In the genomic region with DNA sequence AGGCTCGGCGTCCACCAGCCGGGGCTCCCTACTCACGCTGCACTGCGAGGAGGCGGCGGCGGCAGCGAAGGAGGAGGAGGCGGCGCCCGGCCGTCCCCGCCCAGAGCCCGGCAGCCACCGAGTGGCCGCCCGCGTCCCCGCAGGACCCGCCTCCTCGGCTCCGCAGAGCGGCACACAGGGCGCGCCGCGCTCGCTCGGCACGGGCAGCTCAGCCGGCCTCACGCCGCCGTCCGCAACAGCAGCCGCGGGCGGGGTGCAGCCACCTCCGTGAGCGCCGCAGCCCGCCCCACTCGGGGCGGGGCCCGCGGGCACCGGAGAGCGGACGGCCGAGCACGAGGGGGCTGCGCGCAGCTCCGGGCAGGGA, we compare ENCODE assay signal across 8 cellular contexts. TPM values are rescaled to one million over a fixed set of nuclear protein-coding genes. Genes with fewer than 3 reads are reported as not detected.
DNase-seq lines count a peak whose midpoint lies in the region; ATAC-seq and TF ChIP-seq lines count a peak whose summit lies in the region.

A gene (minus strand): TSS at position 46 of the 364 bp plus-strand sequence. CDS start 52,952 bp downstream, outside the sequence.

- intact Hi-C loops in colonic mucosa (cut with DNase I) = no loop called here

- no peaks in the 10 kb centered on the region for H3K27me3 ChIP-seq in colonic mucosa

- ATAC-seq in GM18873 (IDR thresholded peaks at IDR 0.05; ENCODE audit: low FRiP score, unreplicated experiment) = peak; percentile 49
- ATAC-seq in HG03135 (IDR thresholded peaks at IDR 0.05; ENCODE audit: unreplicated experiment) = peak; percentile 53

- no peaks in the 10 kb centered on the region for H3K9me3 ChIP-seq in colonic mucosa

- H3K27ac ChIP-seq in colonic mucosa = peak within 1 kb of the TSS; percentile 99

- peak within 1 kb of the TSS; percentile 86 for H3K4me3 ChIP-seq in colonic mucosa

- peak within 1 kb of the TSS; percentile 89 to 96 for H3K9ac ChIP-seq in colonic mucosa (ENCODE audit: low read depth in 2 of 2, low read length in 2 of 2)

- H3K36me3 ChIP-seq in colonic mucosa = no peaks in the 10 kb centered on the region

- DNase-seq in AG08396 (ENCODE audit: low spot score) = peak; percentile 91
- DNase-seq in NCI-H446 treated with DMSO at 0.1 percent for 48 hours (lab: John Stamatoyannopoulos, UW) = peak; percentile 77
- peak; percentile 84 for DNase-seq in activated CD4-positive, alpha-beta T cell treated with anti-CD3 and anti-CD28 coated beads for 48 hours
- DNase-seq in colonic mucosa = peak; percentile 87
- peak; percentile 96 for DNase-seq in left kidney (ENCODE audit: low read depth, low spot score)
- peak; percentile 66 for DNase-seq in stimulated activated CD4-positive, alpha-beta T cell treated with anti-CD3 and anti-CD28 coated beads, Interleukin-2, amount 100 ng/mL, for 4 hours (ENCODE audit: low read depth)

- TF ChIP-seq CTCF in colonic mucosa (IDR thresholded peaks at IDR 0.05) = no peak

- peaks cover 4% of the 10 kb centered on the region for H3K4me1 ChIP-seq in colonic mucosa

RNA-seq across cellular contexts. Expression of the gene that starts here (rescaled TPM):
- 10 to 100 TPM; 46.9 to 59.8 TPM for total RNA-seq in colonic mucosa

Comparison
In these comparisons a context has a peak if more than half of its experiments do, and no peak if none do; other contexts are left out.
1. Peak in every context shown above with its lines: DNase-seq, ATAC-seq, H3K4me3 ChIP-seq and H3K27ac ChIP-seq.